In genomic region chr4:15988222-15988621, GRCh38 we compare ENCODE assay signal across 24 cellular contexts. TPM values are rescaled to one million over a fixed set of nuclear protein-coding genes. Genes with fewer than 3 reads are reported as not detected.
"Had no signal": no experiment of that assay in that cellular context is flagged by ENCODE, and none has a peak within 500 bp of the region (broad histone marks: within the 10 kb centered on the region; RNA-seq: fewer than 3 reads in every experiment).

No MANE protein-coding gene starts in this region.

- H3K4me3 ChIP-seq: MG63, SJSA1, SK-N-MC had no signal

- H3K4me1 ChIP-seq: SJSA1 had no signal

- H3K9me3 ChIP-seq: MG63, SJSA1 had no signal

- DNase-seq: Karpas-422, KG1, MG63, NCI-H1092, NCI-H1105 treated with DMSO at 0.1 percent for 48 hours, NCI-H1417 treated with DMSO at 0.1 percent for 48 hours, NCI-H146, NCI-H1694 treated with DMSO at 0.1 percent for 48 hours, NCI-H1930, NCI-H2081 treated with DMSO at 0.1 percent for 48 hours, NCI-H2171, NCI-H226, NCI-H446, NCI-H510A, NCI-H524 treated with DMSO at 0.1 percent for 48 hours, NCI-H69, NCI-H774, Right ventricle myocardium superior, RPMI8226, SIG-M5 had no signal

- H3K27ac ChIP-seq: SJSA1, SK-N-MC had no signal

- H3K36me3 ChIP-seq: MG63, SJSA1 had no signal

- FAIRE-seq: HTR-8/SVneo, RCC 7860 had no signal

- H3K27me3 ChIP-seq: MG63, SJSA1 had no signal

RNA-seq across cellular contexts. Expression of gene FGFBP2, which starts 25.2 kb away (rescaled TPM):
- total RNA-seq: SJSA1 had no signal

RNA-seq across cellular contexts. Expression of gene FGFBP1, which starts 49.7 kb away (rescaled TPM):
- total RNA-seq: Right ventricle myocardium superior, SJSA1 had no signal
